In genomic region chr17:2050246-2050866, GRCh38 we compare ENCODE assay signal across 1 cellular context.
TF ChIP-seq lines count a peak whose summit lies in the region.

No MANE protein-coding gene starts in this region.

TF ChIP-seq in K562, 482 proteins besides CTCF, POLR2A, EP300 and RAD21 (continued from another document and continues in another):
- TF ChIP-seq ZBTB12 (CRISPR knock-in tag; IDR thresholded peaks at IDR 0.05): peak; percentile 88
- no peak for TF ChIP-seq STAG1 (CRISPR knock-in tag; IDR thresholded peaks at IDR 0.05; ENCODE audit: borderline replicate concordance)
- TF ChIP-seq NR2C2 (CRISPR knock-in tag; IDR thresholded peaks at IDR 0.05): no peak
- TF ChIP-seq NR2C2 (tag; IDR thresholded peaks at IDR 0.05): peak; percentile 34; the same call in 1 of the 2 replicates
- TF ChIP-seq SRSF1 (IDR thresholded peaks at IDR 0.05; ENCODE audit: low read depth, low read length): no peak
- peak; percentile 95 for TF ChIP-seq GABPA (tag; conservative IDR thresholded peaks at IDR 0.05; ENCODE audit: low read depth)
- 0 out of 2 replicates have a peak, but pooled peaks have one; percentile 19 for TF ChIP-seq ATF3 (IDR thresholded peaks at IDR 0.05)
- TF ChIP-seq ATF3 (CRISPR knock-in tag; conservative IDR thresholded peaks at IDR 0.05): no peak
- TF ChIP-seq CREB1 (IDR thresholded peaks at IDR 0.05): peak; percentile 89
- peak; percentile 90 for TF ChIP-seq CREB1 (CRISPR knock-in tag; IDR thresholded peaks at IDR 0.05)
- no peak for TF ChIP-seq ZNF77 (CRISPR knock-in tag; IDR thresholded peaks at IDR 0.05)
- peak; percentile 89 for TF ChIP-seq MYC (IDR thresholded peaks at IDR 0.05; ENCODE audit: low read depth, low read length)
- TF ChIP-seq MYC (CRISPR knock-in tag; IDR thresholded peaks at IDR 0.05; ENCODE audit: borderline replicate concordance, low read depth): no peak
- TF ChIP-seq ZNF668 (CRISPR knock-in tag; IDR thresholded peaks at IDR 0.05): no peak
- peak; percentile 17; the same call in 1 of the 2 replicates for TF ChIP-seq ATF7 (IDR thresholded peaks at IDR 0.05)
- peak; percentile 75 for TF ChIP-seq ATF1 (CRISPR knock-in tag; IDR thresholded peaks at IDR 0.05)
- peak; percentile 93 for TF ChIP-seq ATF1 (tag; IDR thresholded peaks at IDR 0.05)
- no peak for TF ChIP-seq ZNF695 (CRISPR knock-in tag; IDR thresholded peaks at IDR 0.05)
- peak; percentile 91 for TF ChIP-seq GABPB1 (CRISPR knock-in tag; IDR thresholded peaks at IDR 0.05)
- peak; percentile 96 for TF ChIP-seq REST (CRISPR knock-in tag; IDR thresholded peaks at IDR 0.05; ENCODE audit: low read depth)
- TF ChIP-seq SREBF1 (IDR thresholded peaks at IDR 0.05; ENCODE audit: borderline replicate concordance, low read depth, low read length): no peak
- TF ChIP-seq MGA (IDR thresholded peaks at IDR 0.05): 0 out of 2 replicates have a peak, but pooled peaks have one; percentile 13
- TF ChIP-seq, protein P1, sequence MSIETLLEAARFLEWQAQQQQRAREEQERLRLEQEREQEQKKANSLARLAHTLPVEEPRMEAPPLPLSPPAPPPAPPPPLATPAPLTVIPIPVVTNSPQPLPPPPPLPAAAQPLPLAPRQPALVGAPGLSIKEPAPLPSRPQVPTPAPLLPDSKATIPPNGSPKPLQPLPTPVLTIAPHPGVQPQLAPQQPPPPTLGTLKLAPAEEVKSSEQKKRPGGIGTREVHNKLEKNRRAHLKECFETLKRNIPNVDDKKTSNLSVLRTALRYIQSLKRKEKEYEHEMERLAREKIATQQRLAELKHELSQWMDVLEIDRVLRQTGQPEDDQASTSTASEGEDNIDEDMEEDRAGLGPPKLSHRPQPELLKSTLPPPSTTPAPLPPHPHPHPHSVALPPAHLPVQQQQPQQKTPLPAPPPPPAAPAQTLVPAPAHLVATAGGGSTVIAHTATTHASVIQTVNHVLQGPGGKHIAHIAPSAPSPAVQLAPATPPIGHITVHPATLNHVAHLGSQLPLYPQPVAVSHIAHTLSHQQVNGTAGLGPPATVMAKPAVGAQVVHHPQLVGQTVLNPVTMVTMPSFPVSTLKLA (conservative IDR thresholded peaks at IDR 0.05): peak; percentile 45 to 78; a peak in 3 of 4 replicates
- TF ChIP-seq EGR1 (conservative IDR thresholded peaks at IDR 0.05): peak; percentile 70
- no peak for TF ChIP-seq ZFP30 (CRISPR knock-in tag; IDR thresholded peaks at IDR 0.05; ENCODE audit: borderline replicate concordance)
- no peak for TF ChIP-seq KHSRP (IDR thresholded peaks at IDR 0.05)
- TF ChIP-seq RBFOX2 (IDR thresholded peaks at IDR 0.05; ENCODE audit: low read depth, low read length): peak; percentile 55
- TF ChIP-seq CGGBP1 (CRISPR knock-in tag; IDR thresholded peaks at IDR 0.05): no peak
- TF ChIP-seq RB1 (IDR thresholded peaks at IDR 0.05; ENCODE audit: low read depth): peak; percentile 18; the same call in 1 of the 2 replicates
- TF ChIP-seq JUND (IDR thresholded peaks at IDR 0.05; ENCODE audit: borderline replicate concordance, low read depth, low read length): peak; percentile 21; the same call in 1 of the 2 replicates
- TF ChIP-seq JUND (tag; IDR thresholded peaks at IDR 0.05; ENCODE audit: borderline replicate concordance, low read depth, low read length): no peak; the same call in 2 of the 3 replicates
- TF ChIP-seq PKNOX1 (IDR thresholded peaks at IDR 0.05): no peak
- no peak for TF ChIP-seq ZNF41 (CRISPR knock-in tag; conservative IDR thresholded peaks at IDR 0.05)
- TF ChIP-seq GABPB2 (CRISPR knock-in tag; conservative IDR thresholded peaks at IDR 0.05): no peak
- TF ChIP-seq RFX1 (IDR thresholded peaks at IDR 0.05): no peak
